25 cellular contexts compared by ENCODE assay signal in the genomic region with DNA sequence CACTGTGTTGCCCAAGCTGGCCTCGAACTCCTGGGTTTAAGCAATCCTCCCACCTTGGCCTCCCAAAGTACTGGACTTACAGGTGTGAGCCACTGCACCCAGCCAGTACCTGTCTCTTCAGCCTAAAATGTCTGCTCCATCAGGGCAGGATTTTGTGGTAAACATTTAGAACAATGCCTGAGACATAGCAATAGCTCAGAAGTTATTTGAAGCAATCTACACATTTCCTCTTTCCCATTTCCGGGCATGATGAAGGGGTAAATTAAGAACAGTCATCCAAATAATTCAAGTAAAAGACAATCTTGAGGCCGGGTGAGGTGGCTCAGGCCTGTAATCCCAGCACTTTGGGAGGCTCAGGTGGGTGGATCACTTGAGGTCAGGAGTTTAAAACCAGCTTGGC.
DNase-seq lines count a peak whose midpoint lies in the region; ATAC-seq and TF ChIP-seq lines count a peak whose summit lies in the region.
"Had no signal": no experiment of that assay in that cellular context is flagged by ENCODE, and none has a peak within 500 bp of the region (broad histone marks: within the 10 kb centered on the region; RNA-seq: fewer than 3 reads in every experiment).

No MANE protein-coding gene starts in this region.

- no peaks in the 10 kb centered on the region for H3K36me3 Mint-ChIP-seq in activated naive CD4-positive, alpha-beta T cell treated with anti-CD3 and anti-CD28 coated beads, Interleukin-2, amount 50 U/mL, for 24 hours
- no peaks in the 10 kb centered on the region for H3K36me3 Mint-ChIP-seq in CD8-positive, alpha-beta T cell
- no peaks in the 10 kb centered on the region for H3K36me3 Mint-ChIP-seq in T-cell
- no peaks in the 10 kb centered on the region for H3K36me3 Mint-ChIP-seq in neural crest cell (ENCODE audit: low read depth)
- H3K36me3 Mint-ChIP-seq in chondrocyte (ENCODE audit: low read depth): no peaks in the 10 kb centered on the region
- H3K36me3 Mint-ChIP-seq: neural progenitor cell had no signal

- H3K4me1 Mint-ChIP-seq in activated naive CD4-positive, alpha-beta T cell treated with anti-CD3 and anti-CD28 coated beads, Interleukin-2, amount 50 U/mL, for 24 hours: peaks cover 51% of the 10 kb centered on the region
- peaks cover 41% of the 10 kb centered on the region for H3K4me1 Mint-ChIP-seq in CD8-positive, alpha-beta T cell (ENCODE audit: low read depth)
- H3K4me1 Mint-ChIP-seq in T-cell (peaks cover 40 to 46% (median 42%) of the 10 kb centered on the region in 3 donors), neural crest cell (peaks cover 25% of the 10 kb centered on the region), chondrocyte (ENCODE audit: low read depth) (peaks cover 4% of the 10 kb centered on the region)

- intact Hi-C loops in CD8-positive, alpha-beta T cell (cut with DNase I, micrococcal nuclease): loop anchor here in 1 of 2 experiments (5.0 kb wide), 1 partner anchor 210 kb away; no protein-coding TSS in a partner anchor

- no peak for TF ChIP-seq CTCF in CD8-positive, alpha-beta T cell (IDR thresholded peaks at IDR 0.05)
- TF ChIP-seq CTCF in neural crest cell (conservative IDR thresholded peaks at IDR 0.05) (no peak), chondrocyte (IDR thresholded peaks at IDR 0.05) (no peak)

- POLR2A ChIA-PET in CD8-positive, alpha-beta T cell (lab: Charles Lee): interaction anchor here (0.6 to 1.1 kb wide), 2 partner anchors 14 to 53 kb away, joined by 6 to 7 read pairs; no protein-coding TSS in a partner anchor
- POLR2A ChIA-PET in T-cell (lab: Charles Lee): no interaction called here

- DNase-seq in activated naive CD4-positive, alpha-beta T cell treated with anti-CD3 and anti-CD28 coated beads, Interleukin-2, amount 50 U/mL, for 16 hours: no peak
- DNase-seq in CD8-positive, alpha-beta T cell: no peak
- DNase-seq in T-cell: no peak
- DNase-seq in neural crest cell (ENCODE audit: low read depth, low spot score): no peak
- DNase-seq in chondrocyte (ENCODE audit: low spot score): no peak
- no peak for DNase-seq in amniotic stem cell (lab: John Stamatoyannopoulos, UW)
- DNase-seq: activated CD4-positive, alpha-beta T cell treated with anti-CD3 and anti-CD28 coated beads, Interleukin-2, amount 50 U/mL, for 4 hours; activated T-cell treated with anti-CD3 and anti-CD28 coated beads, Interleukin-2, amount 50 U/mL, for 1 hour; cerebellar nuclear complex; COR-L47; DMS79 treated with DMSO at 0.1 percent for 48 hours; effector memory CD4-positive, alpha-beta T cell; foreskin melanocyte; NCI-H1105 treated with DMSO at 0.1 percent for 48 hours; NCI-H2029 treated with DMSO at 0.1 percent for 48 hours; testis; WERI-Rb-1 had no signal

- no peaks in the 10 kb centered on the region for H3K27me3 ChIP-seq in CD8-positive, alpha-beta T cell (ENCODE audit: insufficient read depth, low read length)
- H3K27me3 ChIP-seq: neural progenitor cell, testis had no signal

- H3K27ac Mint-ChIP-seq in activated naive CD4-positive, alpha-beta T cell treated with anti-CD3 and anti-CD28 coated beads, Interleukin-2, amount 50 U/mL, for 24 hours: peak overlapping the region; percentile 38
- peak overlapping the region; percentile 76 for H3K27ac Mint-ChIP-seq in CD8-positive, alpha-beta T cell
- H3K27ac Mint-ChIP-seq in T-cell (peak overlapping the region; percentile 67 to 80), neural crest cell (ENCODE audit: unreplicated experiment) (peak overlapping the region; percentile 50), chondrocyte (ENCODE audit: unreplicated experiment) (no peak overlapping the region)
- H3K27ac Mint-ChIP-seq: activated naive CD4-positive, alpha-beta T cell treated with anti-CD3 and anti-CD28 coated beads, Interleukin-2, amount 50 U/mL, for 72 hours; neural progenitor cell; T-helper 1 cell treated with Interleukin-12 subunit alpha and Interleukin-12 subunit beta and Interleukin-4 antibody, amounts not matched to agents 30 μg/mL and 1 μg/mL, for 36 hours had no signal

- no peak overlapping the region for H3K4me3 Mint-ChIP-seq in activated naive CD4-positive, alpha-beta T cell treated with anti-CD3 and anti-CD28 coated beads, Interleukin-2, amount 50 U/mL, for 24 hours
- no peak overlapping the region for H3K4me3 Mint-ChIP-seq in CD8-positive, alpha-beta T cell
- H3K4me3 Mint-ChIP-seq in T-cell: peak overlapping the region in 1 of 3 donors; percentile 89
- H3K4me3 Mint-ChIP-seq in neural crest cell: no peak overlapping the region
- H3K4me3 Mint-ChIP-seq in chondrocyte (ENCODE audit: unreplicated experiment): no peak overlapping the region
- H3K4me3 Mint-ChIP-seq: neural progenitor cell; T-helper 1 cell treated with Interleukin-12 subunit alpha and Interleukin-12 subunit beta and Interleukin-4 antibody, amounts not matched to agents 30 μg/mL and 1 μg/mL, for 36 hours had no signal

- no peaks in the 10 kb centered on the region for H3K36me3 ChIP-seq in CD8-positive, alpha-beta T cell (ENCODE audit: insufficient read depth, low read length)
- H3K36me3 ChIP-seq: neural progenitor cell, prostate gland, WERI-Rb-1 had no signal

- CTCF ChIA-PET in CD8-positive, alpha-beta T cell (lab: Charles Lee): interaction anchor here (1.0 kb wide), 1 partner anchor 39 kb away, joined by 3 read pairs; no protein-coding TSS in a partner anchor
- CTCF ChIA-PET in T-cell (lab: Charles Lee): interaction anchor here in 1 of 2 donors (0.7 to 1.6 kb wide), 3 partner anchors 11 to 203 kb away, joined by 3 to 5 read pairs (median 4); no protein-coding TSS in a partner anchor

- no peak overlapping the region for H3K4me3 ChIP-seq in CD8-positive, alpha-beta T cell (ENCODE audit: low read depth, low read length)
- H3K4me3 ChIP-seq: GM23248, neural progenitor cell, prostate gland, testis had no signal

- H3K27me3 Mint-ChIP-seq in activated naive CD4-positive, alpha-beta T cell treated with anti-CD3 and anti-CD28 coated beads, Interleukin-2, amount 50 U/mL, for 24 hours: no peaks in the 10 kb centered on the region
- no peaks in the 10 kb centered on the region for H3K27me3 Mint-ChIP-seq in CD8-positive, alpha-beta T cell (ENCODE audit: low read depth)
- H3K27me3 Mint-ChIP-seq in T-cell (no peaks in the 10 kb centered on the region), neural crest cell (ENCODE audit: low read depth) (no peaks in the 10 kb centered on the region), chondrocyte (ENCODE audit: low read depth) (no peaks in the 10 kb centered on the region)

- no peak overlapping the region for H3K27ac ChIP-seq in CD8-positive, alpha-beta T cell (ENCODE audit: low read depth, low read length)
- H3K27ac ChIP-seq: GM23248, neural progenitor cell, testis, WERI-Rb-1 had no signal

- no peaks in the 10 kb centered on the region for H3K9me3 ChIP-seq in CD8-positive, alpha-beta T cell (ENCODE audit: low read length)
- H3K9me3 ChIP-seq: prostate gland, testis had no signal

- H3K9me3 Mint-ChIP-seq in activated naive CD4-positive, alpha-beta T cell treated with anti-CD3 and anti-CD28 coated beads, Interleukin-2, amount 50 U/mL, for 24 hours: no peaks in the 10 kb centered on the region
- H3K9me3 Mint-ChIP-seq in CD8-positive, alpha-beta T cell: no peaks in the 10 kb centered on the region
- H3K9me3 Mint-ChIP-seq in T-cell (no peaks in the 10 kb centered on the region), neural crest cell (no peaks in the 10 kb centered on the region), chondrocyte (ENCODE audit: low read depth) (no peaks in the 10 kb centered on the region)
- H3K9me3 Mint-ChIP-seq: activated naive CD4-positive, alpha-beta T cell treated with anti-CD3 and anti-CD28 coated beads, Interleukin-2, amount 50 U/mL, for 72 hours; T-helper 1 cell treated with Interleukin-12 subunit alpha and Interleukin-12 subunit beta and Interleukin-4 antibody, amounts not matched to agents 30 μg/mL and 1 μg/mL, for 36 hours had no signal

- ATAC-seq in CD8-positive, alpha-beta T cell: no peak
- no peak for ATAC-seq in T-cell (replicated peaks in 1 of 4)
- ATAC-seq in GM18519 (IDR thresholded peaks at IDR 0.05; ENCODE audit: low FRiP score, unreplicated experiment): no peak
- ATAC-seq: esophagus mucosa had no signal

- H3K4me1 ChIP-seq in CD8-positive, alpha-beta T cell (ENCODE audit: insufficient read depth, low read length): peaks cover 34% of the 10 kb centered on the region
